Comparison of ENCODE assay signal across 1 cellular context in the genomic region with DNA sequence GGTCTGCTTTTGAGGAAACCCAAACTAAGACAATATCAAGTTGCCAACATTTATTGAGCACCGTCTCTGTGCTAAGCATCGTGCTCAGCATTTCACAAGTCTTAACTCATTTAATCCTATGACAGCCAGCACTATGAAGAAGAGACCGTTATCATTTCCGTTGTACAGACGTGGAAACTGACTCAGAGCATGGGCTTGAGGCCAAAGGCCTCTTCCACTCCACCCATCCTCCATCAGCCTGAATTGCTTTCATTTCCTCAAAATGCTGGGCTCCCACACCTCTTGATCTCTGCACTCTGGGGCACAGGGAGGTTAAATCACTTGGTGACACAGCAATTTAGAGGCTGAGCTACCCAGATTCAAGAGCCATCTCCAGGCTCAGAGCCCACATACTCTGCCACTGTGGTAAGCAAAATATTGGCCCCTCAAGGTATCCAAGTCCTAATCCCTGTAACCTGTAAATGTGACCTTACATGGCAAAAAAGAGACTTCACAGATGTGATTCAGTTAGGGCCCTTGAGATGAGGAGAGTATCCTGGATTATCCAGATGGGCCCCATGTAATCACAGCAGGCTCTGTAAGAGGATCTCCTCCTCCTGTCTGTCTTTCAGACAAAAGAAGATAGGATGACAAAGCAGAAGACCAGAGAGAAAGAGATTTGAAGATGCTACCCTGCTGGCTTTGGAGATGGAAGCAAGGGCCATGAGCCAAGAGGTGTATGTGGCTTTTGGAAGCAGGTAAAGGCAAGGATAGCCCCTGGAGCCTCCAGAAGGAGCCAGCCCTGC.
TF ChIP-seq lines count a peak whose summit lies in the region.

No MANE protein-coding gene starts in this region.

TF ChIP-seq in GM12878, 131 proteins besides CTCF, POLR2A, EP300 and RAD21 (continued from another document and continues in another):
- TF ChIP-seq, protein P1, sequence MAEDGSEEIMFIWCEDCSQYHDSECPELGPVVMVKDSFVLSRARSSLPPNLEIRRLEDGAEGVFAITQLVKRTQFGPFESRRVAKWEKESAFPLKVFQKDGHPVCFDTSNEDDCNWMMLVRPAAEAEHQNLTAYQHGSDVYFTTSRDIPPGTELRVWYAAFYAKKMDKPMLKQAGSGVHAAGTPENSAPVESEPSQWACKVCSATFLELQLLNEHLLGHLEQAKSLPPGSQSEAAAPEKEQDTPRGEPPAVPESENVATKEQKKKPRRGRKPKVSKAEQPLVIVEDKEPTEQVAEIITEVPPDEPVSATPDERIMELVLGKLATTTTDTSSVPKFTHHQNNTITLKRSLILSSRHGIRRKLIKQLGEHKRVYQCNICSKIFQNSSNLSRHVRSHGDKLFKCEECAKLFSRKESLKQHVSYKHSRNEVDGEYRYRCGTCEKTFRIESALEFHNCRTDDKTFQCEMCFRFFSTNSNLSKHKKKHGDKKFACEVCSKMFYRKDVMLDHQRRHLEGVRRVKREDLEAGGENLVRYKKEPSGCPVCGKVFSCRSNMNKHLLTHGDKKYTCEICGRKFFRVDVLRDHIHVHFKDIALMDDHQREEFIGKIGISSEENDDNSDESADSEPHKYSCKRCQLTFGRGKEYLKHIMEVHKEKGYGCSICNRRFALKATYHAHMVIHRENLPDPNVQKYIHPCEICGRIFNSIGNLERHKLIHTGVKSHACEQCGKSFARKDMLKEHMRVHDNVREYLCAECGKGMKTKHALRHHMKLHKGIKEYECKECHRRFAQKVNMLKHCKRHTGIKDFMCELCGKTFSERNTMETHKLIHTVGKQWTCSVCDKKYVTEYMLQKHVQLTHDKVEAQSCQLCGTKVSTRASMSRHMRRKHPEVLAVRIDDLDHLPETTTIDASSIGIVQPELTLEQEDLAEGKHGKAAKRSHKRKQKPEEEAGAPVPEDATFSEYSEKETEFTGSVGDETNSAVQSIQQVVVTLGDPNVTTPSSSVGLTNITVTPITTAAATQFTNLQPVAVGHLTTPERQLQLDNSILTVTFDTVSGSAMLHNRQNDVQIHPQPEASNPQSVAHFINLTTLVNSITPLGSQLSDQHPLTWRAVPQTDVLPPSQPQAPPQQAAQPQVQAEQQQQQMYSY (CRISPR knock-in tag; IDR thresholded peaks at IDR 0.05): no peak
- TF ChIP-seq IKZF1 (conservative IDR thresholded peaks at IDR 0.05) (peak; percentile 82), TCF7 (IDR thresholded peaks at IDR 0.05; ENCODE audit: borderline replicate concordance) (no peak), TCF3 (IDR thresholded peaks at IDR 0.05; ENCODE audit: borderline replicate concordance, insufficient read depth, low read depth, low read length) (no peak), MXI1 (IDR thresholded peaks at IDR 0.05; ENCODE audit: low read depth, low read length) (no peak), BHLHE40 (IDR thresholded peaks at IDR 0.05; ENCODE audit: borderline replicate concordance in 1 of 2, low read depth in 2 of 2, low read length in 1 of 2) (peak in 1 of 2 experiments; percentile 31; a peak in 1 of 4 replicates), FOS (IDR thresholded peaks at IDR 0.05; ENCODE audit: borderline replicate concordance, extremely low read depth, insufficient read length) (no peak), YY1 (IDR thresholded peaks at IDR 0.05; ENCODE audit: low read depth, low read length) (peak; percentile 70; the same call in 1 of the 2 replicates), RBBP5 (conservative IDR thresholded peaks at IDR 0.05) (no peak), BCL11A (IDR thresholded peaks at IDR 0.05; ENCODE audit: low read depth, low read length) (peak; percentile 50; the same call in 1 of the 2 replicates), IRF4 (IDR thresholded peaks at IDR 0.05; ENCODE audit: low read depth, low read length) (peak; percentile 95), RUNX3 (IDR thresholded peaks at IDR 0.05; ENCODE audit: low read length) (peak; percentile 78), CREB1 (IDR thresholded peaks at IDR 0.05; ENCODE audit: low read depth) (peak; percentile 80), ESRRA (IDR thresholded peaks at IDR 0.05; ENCODE audit: low read length) (no peak), SMC3 (IDR thresholded peaks at IDR 0.05; ENCODE audit: borderline replicate concordance, low read length) (no peak; the same call in 1 of the 2 replicates), SPI1 (IDR thresholded peaks at IDR 0.05; ENCODE audit: borderline replicate concordance, insufficient read depth, low read depth, low read length) (peak; percentile 98), RAD51 (IDR thresholded peaks at IDR 0.05) (no peak), MTA2 (IDR thresholded peaks at IDR 0.05; ENCODE audit: low read depth) (peak; percentile 74), JUNB (IDR thresholded peaks at IDR 0.05) (peak; percentile 39), ZSCAN29 (IDR thresholded peaks at IDR 0.05) (no peak), ZBED1 (IDR thresholded peaks at IDR 0.05; ENCODE audit: borderline replicate concordance) (no peak; the same call in 1 of the 2 replicates), POLR2AphosphoS5 (IDR thresholded peaks at IDR 0.05; ENCODE audit: low read length) (no peak), TARDBP (IDR thresholded peaks at IDR 0.05; ENCODE audit: borderline replicate concordance) (no peak), MEF2A (IDR thresholded peaks at IDR 0.05; ENCODE audit: insufficient read depth, low read depth, low read length) (peak; percentile 65), CBX3 (IDR thresholded peaks at IDR 0.05; ENCODE audit: borderline replicate concordance, low read depth) (no peak), ASH2L (IDR thresholded peaks at IDR 0.05; ENCODE audit: borderline replicate concordance, low read depth) (no peak), GABPA (IDR thresholded peaks at IDR 0.05; ENCODE audit: low read depth) (no peak), BMI1 (IDR thresholded peaks at IDR 0.05; ENCODE audit: borderline replicate concordance) (no peak), STAT3 (IDR thresholded peaks at IDR 0.05; ENCODE audit: low read depth, low read length) (no peak), MYC (IDR thresholded peaks at IDR 0.05; ENCODE audit: insufficient read depth, insufficient read length, insufficient replicate concordance, low read length, severe bottlenecking) (no peak), CEBPB (IDR thresholded peaks at IDR 0.05; ENCODE audit: borderline replicate concordance in 1 of 2, low read depth in 2 of 2, low read length in 2 of 2) (no peak), CHD4 (IDR thresholded peaks at IDR 0.05) (no peak), TBL1XR1 (IDR thresholded peaks at IDR 0.05; ENCODE audit: low read depth, low read length) (peak; percentile 81)
- TF ChIP-seq, protein P2, sequence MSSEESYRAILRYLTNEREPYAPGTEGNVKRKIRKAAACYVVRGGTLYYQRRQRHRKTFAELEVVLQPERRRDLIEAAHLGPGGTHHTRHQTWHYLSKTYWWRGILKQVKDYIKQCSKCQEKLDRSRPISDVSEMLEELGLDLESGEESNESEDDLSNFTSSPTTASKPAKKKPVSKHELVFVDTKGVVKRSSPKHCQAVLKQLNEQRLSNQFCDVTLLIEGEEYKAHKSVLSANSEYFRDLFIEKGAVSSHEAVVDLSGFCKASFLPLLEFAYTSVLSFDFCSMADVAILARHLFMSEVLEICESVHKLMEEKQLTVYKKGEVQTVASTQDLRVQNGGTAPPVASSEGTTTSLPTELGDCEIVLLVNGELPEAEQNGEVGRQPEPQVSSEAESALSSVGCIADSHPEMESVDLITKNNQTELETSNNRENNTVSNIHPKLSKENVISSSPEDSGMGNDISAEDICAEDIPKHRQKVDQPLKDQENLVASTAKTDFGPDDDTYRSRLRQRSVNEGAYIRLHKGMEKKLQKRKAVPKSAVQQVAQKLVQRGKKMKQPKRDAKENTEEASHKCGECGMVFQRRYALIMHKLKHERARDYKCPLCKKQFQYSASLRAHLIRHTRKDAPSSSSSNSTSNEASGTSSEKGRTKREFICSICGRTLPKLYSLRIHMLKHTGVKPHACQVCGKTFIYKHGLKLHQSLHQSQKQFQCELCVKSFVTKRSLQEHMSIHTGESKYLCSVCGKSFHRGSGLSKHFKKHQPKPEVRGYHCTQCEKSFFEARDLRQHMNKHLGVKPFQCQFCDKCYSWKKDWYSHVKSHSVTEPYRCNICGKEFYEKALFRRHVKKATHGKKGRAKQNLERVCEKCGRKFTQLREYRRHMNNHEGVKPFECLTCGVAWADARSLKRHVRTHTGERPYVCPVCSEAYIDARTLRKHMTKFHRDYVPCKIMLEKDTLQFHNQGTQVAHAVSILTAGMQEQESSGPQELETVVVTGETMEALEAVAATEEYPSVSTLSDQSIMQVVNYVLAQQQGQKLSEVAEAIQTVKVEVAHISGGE (CRISPR knock-in tag; IDR thresholded peaks at IDR 0.05): no peak
- TF ChIP-seq, protein P3, sequence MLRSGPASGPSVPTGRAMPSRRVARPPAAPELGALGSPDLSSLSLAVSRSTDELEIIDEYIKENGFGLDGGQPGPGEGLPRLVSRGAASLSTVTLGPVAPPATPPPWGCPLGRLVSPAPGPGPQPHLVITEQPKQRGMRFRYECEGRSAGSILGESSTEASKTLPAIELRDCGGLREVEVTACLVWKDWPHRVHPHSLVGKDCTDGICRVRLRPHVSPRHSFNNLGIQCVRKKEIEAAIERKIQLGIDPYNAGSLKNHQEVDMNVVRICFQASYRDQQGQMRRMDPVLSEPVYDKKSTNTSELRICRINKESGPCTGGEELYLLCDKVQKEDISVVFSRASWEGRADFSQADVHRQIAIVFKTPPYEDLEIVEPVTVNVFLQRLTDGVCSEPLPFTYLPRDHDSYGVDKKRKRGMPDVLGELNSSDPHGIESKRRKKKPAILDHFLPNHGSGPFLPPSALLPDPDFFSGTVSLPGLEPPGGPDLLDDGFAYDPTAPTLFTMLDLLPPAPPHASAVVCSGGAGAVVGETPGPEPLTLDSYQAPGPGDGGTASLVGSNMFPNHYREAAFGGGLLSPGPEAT (IDR thresholded peaks at IDR 0.05; ENCODE audit: low read depth): peak; percentile 45; the same call in 1 of the 2 replicates
- TF ChIP-seq, protein P4, sequence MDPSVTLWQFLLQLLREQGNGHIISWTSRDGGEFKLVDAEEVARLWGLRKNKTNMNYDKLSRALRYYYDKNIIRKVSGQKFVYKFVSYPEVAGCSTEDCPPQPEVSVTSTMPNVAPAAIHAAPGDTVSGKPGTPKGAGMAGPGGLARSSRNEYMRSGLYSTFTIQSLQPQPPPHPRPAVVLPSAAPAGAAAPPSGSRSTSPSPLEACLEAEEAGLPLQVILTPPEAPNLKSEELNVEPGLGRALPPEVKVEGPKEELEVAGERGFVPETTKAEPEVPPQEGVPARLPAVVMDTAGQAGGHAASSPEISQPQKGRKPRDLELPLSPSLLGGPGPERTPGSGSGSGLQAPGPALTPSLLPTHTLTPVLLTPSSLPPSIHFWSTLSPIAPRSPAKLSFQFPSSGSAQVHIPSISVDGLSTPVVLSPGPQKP (IDR thresholded peaks at IDR 0.05; ENCODE audit: low read depth, low read length): no peak
- TF ChIP-seq, protein P5, sequence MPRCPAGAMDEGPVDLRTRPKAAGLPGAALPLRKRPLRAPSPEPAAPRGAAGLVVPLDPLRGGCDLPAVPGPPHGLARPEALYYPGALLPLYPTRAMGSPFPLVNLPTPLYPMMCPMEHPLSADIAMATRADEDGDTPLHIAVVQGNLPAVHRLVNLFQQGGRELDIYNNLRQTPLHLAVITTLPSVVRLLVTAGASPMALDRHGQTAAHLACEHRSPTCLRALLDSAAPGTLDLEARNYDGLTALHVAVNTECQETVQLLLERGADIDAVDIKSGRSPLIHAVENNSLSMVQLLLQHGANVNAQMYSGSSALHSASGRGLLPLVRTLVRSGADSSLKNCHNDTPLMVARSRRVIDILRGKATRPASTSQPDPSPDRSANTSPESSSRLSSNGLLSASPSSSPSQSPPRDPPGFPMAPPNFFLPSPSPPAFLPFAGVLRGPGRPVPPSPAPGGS (IDR thresholded peaks at IDR 0.05; ENCODE audit: borderline replicate concordance, insufficient read depth, low read depth, low read length, poor library complexity, severe bottlenecking): no peak
- TF ChIP-seq, protein P6, sequence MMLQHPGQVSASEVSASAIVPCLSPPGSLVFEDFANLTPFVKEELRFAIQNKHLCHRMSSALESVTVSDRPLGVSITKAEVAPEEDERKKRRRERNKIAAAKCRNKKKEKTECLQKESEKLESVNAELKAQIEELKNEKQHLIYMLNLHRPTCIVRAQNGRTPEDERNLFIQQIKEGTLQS (IDR thresholded peaks at IDR 0.05; ENCODE audit: borderline replicate concordance, extremely low read depth, low read depth, low read length): no peak
- TF ChIP-seq, protein P7, sequence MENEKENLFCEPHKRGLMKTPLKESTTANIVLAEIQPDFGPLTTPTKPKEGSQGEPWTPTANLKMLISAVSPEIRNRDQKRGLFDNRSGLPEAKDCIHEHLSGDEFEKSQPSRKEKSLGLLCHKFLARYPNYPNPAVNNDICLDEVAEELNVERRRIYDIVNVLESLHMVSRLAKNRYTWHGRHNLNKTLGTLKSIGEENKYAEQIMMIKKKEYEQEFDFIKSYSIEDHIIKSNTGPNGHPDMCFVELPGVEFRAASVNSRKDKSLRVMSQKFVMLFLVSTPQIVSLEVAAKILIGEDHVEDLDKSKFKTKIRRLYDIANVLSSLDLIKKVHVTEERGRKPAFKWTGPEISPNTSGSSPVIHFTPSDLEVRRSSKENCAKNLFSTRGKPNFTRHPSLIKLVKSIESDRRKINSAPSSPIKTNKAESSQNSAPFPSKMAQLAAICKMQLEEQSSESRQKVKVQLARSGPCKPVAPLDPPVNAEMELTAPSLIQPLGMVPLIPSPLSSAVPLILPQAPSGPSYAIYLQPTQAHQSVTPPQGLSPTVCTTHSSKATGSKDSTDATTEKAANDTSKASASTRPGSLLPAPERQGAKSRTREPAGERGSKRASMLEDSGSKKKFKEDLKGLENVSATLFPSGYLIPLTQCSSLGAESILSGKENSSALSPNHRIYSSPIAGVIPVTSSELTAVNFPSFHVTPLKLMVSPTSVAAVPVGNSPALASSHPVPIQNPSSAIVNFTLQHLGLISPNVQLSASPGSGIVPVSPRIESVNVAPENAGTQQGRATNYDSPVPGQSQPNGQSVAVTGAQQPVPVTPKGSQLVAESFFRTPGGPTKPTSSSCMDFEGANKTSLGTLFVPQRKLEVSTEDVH (IDR thresholded peaks at IDR 0.05; ENCODE audit: low read depth, partially characterized antibody): no peak
- TF ChIP-seq, protein P8, sequence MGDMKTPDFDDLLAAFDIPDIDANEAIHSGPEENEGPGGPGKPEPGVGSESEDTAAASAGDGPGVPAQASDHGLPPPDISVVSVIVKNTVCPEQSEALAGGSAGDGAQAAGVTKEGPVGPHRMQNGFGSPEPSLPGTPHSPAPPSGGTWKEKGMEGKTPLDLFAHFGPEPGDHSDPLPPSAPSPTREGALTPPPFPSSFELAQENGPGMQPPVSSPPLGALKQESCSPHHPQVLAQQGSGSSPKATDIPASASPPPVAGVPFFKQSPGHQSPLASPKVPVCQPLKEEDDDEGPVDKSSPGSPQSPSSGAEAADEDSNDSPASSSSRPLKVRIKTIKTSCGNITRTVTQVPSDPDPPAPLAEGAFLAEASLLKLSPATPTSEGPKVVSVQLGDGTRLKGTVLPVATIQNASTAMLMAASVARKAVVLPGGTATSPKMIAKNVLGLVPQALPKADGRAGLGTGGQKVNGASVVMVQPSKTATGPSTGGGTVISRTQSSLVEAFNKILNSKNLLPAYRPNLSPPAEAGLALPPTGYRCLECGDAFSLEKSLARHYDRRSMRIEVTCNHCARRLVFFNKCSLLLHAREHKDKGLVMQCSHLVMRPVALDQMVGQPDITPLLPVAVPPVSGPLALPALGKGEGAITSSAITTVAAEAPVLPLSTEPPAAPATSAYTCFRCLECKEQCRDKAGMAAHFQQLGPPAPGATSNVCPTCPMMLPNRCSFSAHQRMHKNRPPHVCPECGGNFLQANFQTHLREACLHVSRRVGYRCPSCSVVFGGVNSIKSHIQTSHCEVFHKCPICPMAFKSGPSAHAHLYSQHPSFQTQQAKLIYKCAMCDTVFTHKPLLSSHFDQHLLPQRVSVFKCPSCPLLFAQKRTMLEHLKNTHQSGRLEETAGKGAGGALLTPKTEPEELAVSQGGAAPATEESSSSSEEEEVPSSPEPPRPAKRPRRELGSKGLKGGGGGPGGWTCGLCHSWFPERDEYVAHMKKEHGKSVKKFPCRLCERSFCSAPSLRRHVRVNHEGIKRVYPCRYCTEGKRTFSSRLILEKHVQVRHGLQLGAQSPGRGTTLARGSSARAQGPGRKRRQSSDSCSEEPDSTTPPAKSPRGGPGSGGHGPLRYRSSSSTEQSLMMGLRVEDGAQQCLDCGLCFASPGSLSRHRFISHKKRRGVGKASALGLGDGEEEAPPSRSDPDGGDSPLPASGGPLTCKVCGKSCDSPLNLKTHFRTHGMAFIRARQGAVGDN (IDR thresholded peaks at IDR 0.05): peak; percentile 84
